1 cellular context compared by ENCODE assay signal in the genomic region with DNA sequence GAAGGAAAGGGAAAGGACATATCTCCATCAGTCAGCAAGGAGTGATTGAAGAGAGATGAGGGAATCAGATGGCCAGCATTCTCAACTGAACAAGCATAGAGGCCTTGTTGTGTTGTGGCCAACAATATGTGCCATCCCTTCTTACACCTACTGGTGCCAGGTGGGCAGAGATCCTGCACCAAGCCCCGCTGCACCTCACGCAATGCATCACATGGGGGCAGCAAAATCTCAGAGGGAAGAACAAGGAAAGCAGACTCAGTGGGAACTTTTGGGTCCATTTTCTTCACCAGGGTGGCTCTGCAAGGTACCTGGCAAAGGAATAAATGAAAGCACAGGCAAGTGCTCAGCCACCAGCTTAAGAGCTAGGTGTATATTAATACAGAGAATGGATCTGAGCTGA.
TF ChIP-seq lines count a peak whose summit lies in the region.

No MANE protein-coding gene starts in this region.

TF ChIP-seq in HEK293, 187 proteins besides CTCF, POLR2A, EP300 and RAD21 (continued from another document):
- TF ChIP-seq, protein P1, sequence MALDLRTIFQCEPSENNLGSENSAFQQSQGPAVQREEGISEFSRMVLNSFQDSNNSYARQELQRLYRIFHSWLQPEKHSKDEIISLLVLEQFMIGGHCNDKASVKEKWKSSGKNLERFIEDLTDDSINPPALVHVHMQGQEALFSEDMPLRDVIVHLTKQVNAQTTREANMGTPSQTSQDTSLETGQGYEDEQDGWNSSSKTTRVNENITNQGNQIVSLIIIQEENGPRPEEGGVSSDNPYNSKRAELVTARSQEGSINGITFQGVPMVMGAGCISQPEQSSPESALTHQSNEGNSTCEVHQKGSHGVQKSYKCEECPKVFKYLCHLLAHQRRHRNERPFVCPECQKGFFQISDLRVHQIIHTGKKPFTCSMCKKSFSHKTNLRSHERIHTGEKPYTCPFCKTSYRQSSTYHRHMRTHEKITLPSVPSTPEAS (tag by site-specific recombination; IDR thresholded peaks at IDR 0.05), result no peak
